ENCODE assay signal across 34 cellular contexts in genomic region chr3:15651396-15651795, GRCh38.
"Had no signal": no experiment of that assay in that cellular context is flagged by ENCODE, and none has a peak within 500 bp of the region (broad histone marks: within the 10 kb centered on the region; RNA-seq: fewer than 3 reads in every experiment).

No MANE protein-coding gene starts in this region.

- DNase-seq: activated CD4-positive, alpha-beta T cell treated with anti-CD3 and anti-CD28 coated beads for 36 hours; activated CD4-positive, alpha-beta T cell treated with anti-CD3 and anti-CD28 coated beads, Interleukin-2, amount 50 U/mL, for 4 hours; activated CD4-positive, CD25-positive, alpha-beta regulatory T cell; activated CD8-positive, alpha-beta memory T cell treated with anti-CD3 and anti-CD28 coated beads for 24 hours; activated effector memory CD4-positive, alpha-beta T cell treated with anti-CD3 and anti-CD28 coated beads, Interleukin-2, amount 50 U/mL, for 16 hours; activated naive CD4-positive, alpha-beta T cell treated with anti-CD3 and anti-CD28 coated beads for 36 hours; activated naive CD8-positive, alpha-beta T cell treated with anti-CD3 and anti-CD28 coated beads for 36 hours; adrenal gland; aorta; body of pancreas; cerebellar nuclear complex; effector memory CD8-positive, alpha-beta T cell; erythroblast; foreskin fibroblast; head of caudate nucleus; hippocampal formation; immature natural killer cell; kidney; left colon; midbrain; naive thymus-derived CD4-positive, alpha-beta T cell; nucleus accumbens; stimulated activated CD4-positive, alpha-beta T cell treated with anti-CD3 and anti-CD28 coated beads, Interleukin-12 subunit alpha, Interleukin-12 subunit beta, amount 100 ng/mL, for 4 hours; stimulated activated CD4-positive, alpha-beta T cell treated with anti-CD3 and anti-CD28 coated beads, Interleukin-4, amount 100 ng/mL, for 1 hour; T-helper 1 cell; upper lobe of left lung had no signal

- ATAC-seq: activated CD4-positive, alpha-beta T cell treated with anti-CD3 and anti-CD28 coated beads for 36 hours; body of pancreas; effector memory CD8-positive, alpha-beta T cell; left colon; naive thymus-derived CD4-positive, alpha-beta T cell; sciatic nerve had no signal

- H3K9me3 ChIP-seq: adrenal gland, body of pancreas had no signal

- H3K27ac Mint-ChIP-seq: activated CD4-positive, alpha-beta T cell treated with anti-CD3 and anti-CD28 coated beads for 36 hours; activated naive CD4-positive, alpha-beta T cell treated with anti-CD3 and anti-CD28 coated beads for 36 hours; activated naive CD8-positive, alpha-beta T cell treated with anti-CD3 and anti-CD28 coated beads for 36 hours; effector memory CD8-positive, alpha-beta T cell; immature natural killer cell; stimulated activated naive CD8-positive, alpha-beta T cell treated with anti-CD3 and anti-CD28 coated beads, Interleukin-15, Interleukin-2, amounts not matched to agents 100 ng/mL and 50 ng/mL, for 24 hours; T-helper 2 cell treated with Interferon-gamma antibody and Interleukin-4, amounts not matched to agents 5 μg/mL and 100 μg/mL, for 36 hours had no signal

- H3K4me3 Mint-ChIP-seq: activated CD4-positive, alpha-beta T cell treated with anti-CD3 and anti-CD28 coated beads for 36 hours; activated naive CD4-positive, alpha-beta T cell treated with anti-CD3 and anti-CD28 coated beads for 36 hours; activated naive CD8-positive, alpha-beta T cell treated with anti-CD3 and anti-CD28 coated beads for 36 hours; effector memory CD8-positive, alpha-beta T cell; immature natural killer cell; memory B cell; stimulated activated naive CD8-positive, alpha-beta T cell treated with anti-CD3 and anti-CD28 coated beads, Interleukin-15, Interleukin-2, amounts not matched to agents 100 ng/mL and 50 ng/mL, for 24 hours; T-helper 2 cell treated with Interferon-gamma antibody and Interleukin-4, amounts not matched to agents 5 μg/mL and 100 μg/mL, for 36 hours had no signal

- FAIRE-seq: kidney had no signal

- H3K27me3 ChIP-seq: adrenal gland, body of pancreas, upper lobe of left lung, vagina had no signal

- H3K4me3 ChIP-seq: adrenal gland, body of pancreas, coronary artery, skin epidermis, thoracic aorta, upper lobe of left lung, vagina had no signal

- H3K36me3 ChIP-seq: adrenal gland, thoracic aorta, upper lobe of left lung, vagina had no signal

- H3K27ac ChIP-seq: adrenal gland, body of pancreas, coronary artery, skin epidermis, thoracic aorta, upper lobe of left lung, vagina had no signal
